ENCODE assay signal across 22 cellular contexts in genomic region chr19:53642381-53643099, GRCh38. TPM values are rescaled to one million over a fixed set of nuclear protein-coding genes. Genes with fewer than 3 reads are reported as not detected.
DNase-seq lines count a peak whose midpoint lies in the region; ATAC-seq, FAIRE-seq and TF ChIP-seq lines count a peak whose summit lies in the region.
"Had no signal": no experiment of that assay in that cellular context is flagged by ENCODE, and none has a peak within 500 bp of the region (broad histone marks: within the 10 kb centered on the region; RNA-seq: fewer than 3 reads in every experiment).

No MANE protein-coding gene starts in this region.

- H3K4me3 Mint-ChIP-seq in CD14-positive monocyte, result no peak overlapping the region
- H3K4me3 Mint-ChIP-seq in H9, result no peak overlapping the region
- H3K4me3 Mint-ChIP-seq: CD8-positive, alpha-beta T cell had no signal

- ATAC-seq in left cardiac atrium, result no peak
- ATAC-seq: CD8-positive, alpha-beta T cell had no signal

- H3K9ac ChIP-seq in H9 (ENCODE audit: extremely low read depth, insufficient read length, low read length) (no peak overlapping the region), H1 (replicated peaks in 1 of 4; ENCODE audit: extremely low read depth in 1 of 4, low read depth in 3 of 4, low read length in 3 of 4) (no peak overlapping the region), MM.1S (ENCODE audit: low read length) (no peak overlapping the region)
- H3K9ac ChIP-seq: BLaER1 had no signal

- POLR2A ChIA-PET in H1 (lab: Charles Lee; ENCODE audit: partially characterized antibody), result interaction anchor here (1.2 to 1.4 kb wide), 3 partner anchors 12 to 46 kb away, joined by 3 to 5 read pairs (median 4); no protein-coding TSS in a partner anchor

- H3K27ac Mint-ChIP-seq in CD14-positive monocyte (no peak overlapping the region), H9 (peak overlapping the region; percentile 52 to 99 (median 74); a peak in 6 of 7 replicates)
- H3K27ac Mint-ChIP-seq: CD8-positive, alpha-beta T cell had no signal

- H4K5ac ChIP-seq in H9 (ENCODE audit: insufficient read length, low read depth, low read length) (no peak overlapping the region), H1 (ENCODE audit: insufficient read length, low read depth, low read length) (peak overlapping the region; percentile 0)

- no peak overlapping the region for H3K23ac ChIP-seq in H9 (ENCODE audit: insufficient read length, low read depth, low read length)
- H3K23ac ChIP-seq in H1 (ENCODE audit: insufficient read length), result no peak overlapping the region

- H3F3A ChIP-seq in MM.1S (ENCODE audit: insufficient read depth, low read length), result no peaks in the 10 kb centered on the region

- peaks cover 4 to 6% (median 5%) of the 10 kb centered on the region in 3 donors for H3K27me3 Mint-ChIP-seq in CD14-positive monocyte (ENCODE audit: low read depth in 3 of 3)
- no peaks in the 10 kb centered on the region for H3K27me3 Mint-ChIP-seq in H9 (ENCODE audit: low read depth)

- H2BK5ac ChIP-seq in H9 (ENCODE audit: insufficient read length, low read length) (no peak overlapping the region), H1 (ENCODE audit: low read depth, low read length) (peak overlapping the region; percentile 92; the same call in 1 of the 2 replicates)

- no peaks in the 10 kb centered on the region for H3K9me2 ChIP-seq in MM.1S (replicated peaks; ENCODE audit: insufficient read depth, low read length)

- DNase-seq in CD14-positive monocyte (ENCODE audit: low spot score) (no peak), H9 (no peak), H1 (ENCODE audit: low read depth in 1 of 2, low spot score in 2 of 2) (no peak), osteoblast (ENCODE audit: insufficient read length, low spot score, missing footprints) (peak; percentile 82), NCI-H748 treated with DMSO at 0.1 percent for 48 hours (lab: John Stamatoyannopoulos, UW) (no peak), left cardiac atrium (no peak), MM.1S (no peak)
- DNase-seq: Calu3; CD8-positive, alpha-beta T cell; DMS153; NCI-H1092; NCI-H1436 treated with DMSO at 0.1 percent for 48 hours; NCI-H2029; NCI-H226; NCI-H510A treated with DMSO at 0.1 percent for 48 hours; NCI-H82; Peyer's patch had no signal

- H4K8ac ChIP-seq in H9 (replicated peaks; ENCODE audit: insufficient read length, low read depth, low read length), result no peak overlapping the region
- no peak overlapping the region for H4K8ac ChIP-seq in H1 (ENCODE audit: extremely low read depth, insufficient read depth, low read length)

- no peak for FAIRE-seq in H1 (lab: Jason Lieb, UNC)
- FAIRE-seq: G401.6, GM12892 had no signal

- no peak overlapping the region for H3K4me3 ChIP-seq in H1 (ENCODE audit: extremely low read depth in 1 of 4, insufficient read depth in 2 of 4, low read depth in 3 of 4, low read length in 4 of 4)
- no peak overlapping the region for H3K4me3 ChIP-seq in osteoblast (ENCODE audit: insufficient read depth, low read length)
- H3K4me3 ChIP-seq in MM.1S (ENCODE audit: low read length), result no peak overlapping the region
- H3K4me3 ChIP-seq: BLaER1, Peyer's patch had no signal

- H2BK20ac ChIP-seq in H9 (ENCODE audit: low read depth, low read length, poor library complexity, severe bottlenecking) (no peak overlapping the region), H1 (ENCODE audit: low read length) (peak overlapping the region; percentile 67)

- H3K9me3 Mint-ChIP-seq in CD14-positive monocyte (peaks cover 5 to 24% (median 12%) of the 10 kb centered on the region in 7 donors), H9 (peaks cover 6% of the 10 kb centered on the region in 2 experiments)

- H3K4me1 ChIP-seq in H9 (ENCODE audit: insufficient read depth, low read length) (peaks cover 7% of the 10 kb centered on the region), H1 (replicated peaks in 1 of 4; ENCODE audit: control insufficient read depth in 3 of 4, insufficient read depth in 4 of 4, low read length in 3 of 4) (peaks cover 6 to 15% (median 9%) of the 10 kb centered on the region in 4 experiments), osteoblast (ENCODE audit: insufficient read depth, low read length) (no peaks in the 10 kb centered on the region), MM.1S (ENCODE audit: low read length) (no peaks in the 10 kb centered on the region)
- H3K4me1 ChIP-seq: BLaER1, Peyer's patch had no signal

- TF ChIP-seq EP300 in H1 (IDR thresholded peaks at IDR 0.05; ENCODE audit: borderline replicate concordance in 1 of 2, low read depth in 2 of 2, low read length in 2 of 2), result no peak

- intact Hi-C loops in CD14-positive monocyte (cut with micrococcal nuclease) (no loop called here), left cardiac atrium (cut with DNase I) (no loop called here)

- TF ChIP-seq CTCF in CD14-positive monocyte (IDR thresholded peaks at IDR 0.05) (peak; percentile 12), H9 (conservative IDR thresholded peaks at IDR 0.05) (no peak), H1 (IDR thresholded peaks at IDR 0.05; ENCODE audit: control extremely low read depth in 1 of 3, insufficient read depth in 1 of 3, low read depth in 1 of 3, low read length in 3 of 3) (no peak), osteoblast (IDR thresholded peaks at IDR 0.05; ENCODE audit: extremely low read depth, low read depth, low read length) (no peak), MM.1S (IDR thresholded peaks at IDR 0.05; ENCODE audit: low read length) (no peak)

- no peak overlapping the region for H3K14ac ChIP-seq in H9 (ENCODE audit: insufficient read depth, low read length)
- no peak overlapping the region for H3K14ac ChIP-seq in H1 (ENCODE audit: insufficient read length)

- no peak overlapping the region for H2BK12ac ChIP-seq in H9 (ENCODE audit: insufficient read length, low read depth, low read length)
- H2BK12ac ChIP-seq in H1 (ENCODE audit: low read depth, low read length), result peak overlapping the region; percentile 97; the same call in 1 of the 2 replicates

- no peaks in the 10 kb centered on the region for H3K4me1 Mint-ChIP-seq in CD14-positive monocyte
- peaks cover 35 to 37% of the 10 kb centered on the region in 2 experiments for H3K4me1 Mint-ChIP-seq in H9

- no peaks in the 10 kb centered on the region for H3K36me3 Mint-ChIP-seq in CD14-positive monocyte
- H3K36me3 Mint-ChIP-seq in H9 (ENCODE audit: insufficient read depth in 1 of 3, low read depth in 3 of 3), result peaks cover 0 to 6% (median 6%) of the 10 kb centered on the region in 3 experiments; a peak in 3 of 7 replicates
- H3K36me3 Mint-ChIP-seq: CD8-positive, alpha-beta T cell had no signal

- H3K4ac ChIP-seq in H9 (ENCODE audit: low read depth, low read length) (no peak overlapping the region), H1 (replicated peaks; ENCODE audit: insufficient read length, low read depth, low read length) (no peak overlapping the region)

- no peak overlapping the region for H3T11ph ChIP-seq in H9 (ENCODE audit: low read length)

- H4K91ac ChIP-seq in H9 (ENCODE audit: insufficient read length, low read depth, low read length), result no peak overlapping the region
- H4K91ac ChIP-seq in H1 (replicated peaks; ENCODE audit: insufficient read length, low read length), result no peak overlapping the region

- H3K27me3 ChIP-seq in H9 (ENCODE audit: insufficient read depth, low read length) (no peaks in the 10 kb centered on the region), H1 (replicated peaks in 1 of 4; ENCODE audit: control insufficient read depth in 3 of 4, extremely low read depth in 1 of 4, insufficient read depth in 3 of 4, low read length in 3 of 4) (no peaks in the 10 kb centered on the region), osteoblast (ENCODE audit: insufficient read depth, low read length) (no peaks in the 10 kb centered on the region), MM.1S (replicated peaks; ENCODE audit: insufficient read depth, low read length) (no peaks in the 10 kb centered on the region)
- H3K27me3 ChIP-seq: BLaER1, Peyer's patch had no signal

- H3K4me2 ChIP-seq in H9 (ENCODE audit: insufficient read depth, insufficient read length, low read length) (no peak overlapping the region), H1 (ENCODE audit: insufficient read depth in 1 of 2, low read depth in 2 of 2, low read length in 2 of 2) (no peak overlapping the region), osteoblast (ENCODE audit: insufficient read depth, low read length) (no peak overlapping the region), MM.1S (ENCODE audit: low read depth, low read length) (no peak overlapping the region)
- H3K4me2 ChIP-seq: BLaER1 had no signal

- H3K18ac ChIP-seq in H9 (ENCODE audit: insufficient read length, low read depth, low read length) (no peak overlapping the region), H1 (ENCODE audit: extremely low read depth, low read length) (peak overlapping the region; percentile 60)

- CTCF ChIA-PET in H1 (lab: Charles Lee; ENCODE audit: partially characterized antibody), result interaction anchor here (1.2 to 5.2 kb wide), 2 partner anchors 17 to 18 kb away, joined by 3 to 32 read pairs; no protein-coding TSS in a partner anchor

- H3K56ac ChIP-seq in H9 (ENCODE audit: insufficient read length, low read depth, low read length) (no peak overlapping the region), H1 (replicated peaks; ENCODE audit: insufficient read length, low read depth, low read length) (no peak overlapping the region)

- H3K36me3 ChIP-seq in H1 (ENCODE audit: control insufficient read depth in 2 of 4, insufficient read depth in 4 of 4, low read length in 3 of 4), result no peaks in the 10 kb centered on the region
- H3K36me3 ChIP-seq in osteoblast (ENCODE audit: insufficient read depth, low read length), result no peaks in the 10 kb centered on the region
- no peaks in the 10 kb centered on the region for H3K36me3 ChIP-seq in MM.1S (replicated peaks; ENCODE audit: insufficient read depth, low read length)
- H3K36me3 ChIP-seq: BLaER1, Peyer's patch had no signal

- H3K23me2 ChIP-seq in H9 (ENCODE audit: insufficient read length, low read depth, low read length, poor library complexity, severe bottlenecking) (no peaks in the 10 kb centered on the region), H1 (ENCODE audit: low read depth, low read length) (no peaks in the 10 kb centered on the region)

- H3K79me2 ChIP-seq in H9 (ENCODE audit: insufficient read depth, low read length) (no peaks in the 10 kb centered on the region), H1 (ENCODE audit: control insufficient read depth in 1 of 2, insufficient read depth in 2 of 2, low read length in 2 of 2) (no peaks in the 10 kb centered on the region), osteoblast (ENCODE audit: insufficient read depth, low read length) (no peaks in the 10 kb centered on the region), MM.1S (ENCODE audit: low read length) (no peaks in the 10 kb centered on the region)

- no peaks in the 10 kb centered on the region for H3K9me3 ChIP-seq in H9 (ENCODE audit: control insufficient read depth, low read depth, low read length)
- H3K9me3 ChIP-seq in H1 (ENCODE audit: insufficient read depth in 2 of 2, low read depth in 1 of 2, low read length in 1 of 2), result peaks cover 0 to 3% of the 10 kb centered on the region in 2 experiments; a peak in 1 of 4 replicates
- H3K9me3 ChIP-seq in osteoblast (ENCODE audit: low read depth, low read length), result no peaks in the 10 kb centered on the region
- H3K9me3 ChIP-seq in MM.1S (replicated peaks; ENCODE audit: insufficient read depth, low read length), result no peaks in the 10 kb centered on the region
- H3K9me3 ChIP-seq: Peyer's patch had no signal

- no peak overlapping the region for H3K27ac ChIP-seq in H9 (ENCODE audit: insufficient read length, low read depth, low read length)
- H3K27ac ChIP-seq in H1 (ENCODE audit: low read depth, low read length), result no peak overlapping the region
- H3K27ac ChIP-seq in osteoblast (ENCODE audit: low read depth, low read length), result no peak overlapping the region
- no peak overlapping the region for H3K27ac ChIP-seq in MM.1S (ENCODE audit: low read length)
- H3K27ac ChIP-seq: BLaER1, Peyer's patch had no signal

- no CpG with 5 or more reads among the region's 8 CpGs for WGBS in H9 (ENCODE audit: extremely low coverage, insufficient read length, low lambda C conversion rate)
- WGBS in H1 (ENCODE audit: extremely low coverage in 1 of 2, insufficient coverage in 1 of 2, insufficient read length in 1 of 2, insufficient replicate concordance in 2 of 2, low coverage in 1 of 2, low lambda C conversion rate in 2 of 2, missing lambda C conversion rate in 1 of 2), 2 experiments, result 76% methylated on average over 8 of the region's 8 CpGs; no CpG with 5 or more reads in 1 of the 2 experiments

- H2BK15ac ChIP-seq in H9 (ENCODE audit: low read depth, low read length) (no peak overlapping the region), H1 (ENCODE audit: low read length) (0 out of 2 replicates have a peak overlapping the region, but pooled peaks have one; percentile 88)

- no peak overlapping the region for H2BK120ac ChIP-seq in H9 (ENCODE audit: low read depth, low read length, poor library complexity, severe bottlenecking)
- H2BK120ac ChIP-seq in H1 (replicated peaks; ENCODE audit: low read depth, low read length), result peak overlapping the region; percentile 71

- TF ChIP-seq POLR2A in H1 (IDR thresholded peaks at IDR 0.05; ENCODE audit: control extremely low read depth in 1 of 2, low read depth in 2 of 2, low read length in 2 of 2), result no peak

- H2AK5ac ChIP-seq in H9 (ENCODE audit: insufficient read length, low read length), result no peak overlapping the region
- no peak overlapping the region for H2AK5ac ChIP-seq in H1 (ENCODE audit: low read depth, low read length)

- H4K20me1 ChIP-seq in H9 (ENCODE audit: control insufficient read depth, insufficient read depth, insufficient read length) (no peaks in the 10 kb centered on the region), H1 (replicated peaks in 1 of 2; ENCODE audit: control insufficient read depth in 1 of 2, insufficient read depth in 2 of 2, low read length in 2 of 2) (no peaks in the 10 kb centered on the region), osteoblast (ENCODE audit: insufficient read depth, low read length) (no peaks in the 10 kb centered on the region), MM.1S (ENCODE audit: insufficient read depth, low read length) (no peaks in the 10 kb centered on the region)
- H4K20me1 ChIP-seq: BLaER1 had no signal

- no peak overlapping the region for H2AFZ ChIP-seq in H9 (ENCODE audit: low read length)
- H2AFZ ChIP-seq in H1 (ENCODE audit: low read length), result no peak overlapping the region
- no peak overlapping the region for H2AFZ ChIP-seq in osteoblast (ENCODE audit: low read length)
- no peak overlapping the region for H2AFZ ChIP-seq in MM.1S (ENCODE audit: low read length)

- no peaks in the 10 kb centered on the region for H3K79me1 ChIP-seq in H9 (ENCODE audit: insufficient read depth, low read depth, low read length, poor library complexity, severe bottlenecking)
- H3K79me1 ChIP-seq in H1 (ENCODE audit: low read depth, low read length), result no peaks in the 10 kb centered on the region

- TF ChIP-seq RAD21 in H1 (IDR thresholded peaks at IDR 0.05 in 1 of 2, conservative IDR thresholded peaks at IDR 0.05 in 1 of 2; ENCODE audit: low read depth in 2 of 2, low read length in 2 of 2), result no peak

RNA-seq across cellular contexts. Expression of gene DPRX, which starts 10.7 kb away (rescaled TPM):
- polyA plus RNA-seq in CD14-positive monocyte, result not detected
- total RNA-seq in H9 (2021), result not detected in 2 replicates
- not detected in 2 replicates for total RNA-seq in H1 (2021; fragmentation: NEBNext Ultra II Directional; extraction: Animal tissue kit (Norgen Biotek cat#: 25700))
- polyA plus RNA-seq in H1 (2011; rRNA removed), result not detected in 2 replicates
- not detected for polyA plus RNA-seq in H1 (2011; cell fraction: cytosol; rRNA removed)
- not detected for polyA plus RNA-seq in H1 (2011; cell fraction: nucleus; rRNA removed)
- polyA plus RNA-seq in H1 (2012, experiment 1 of 2), result not detected in 4 replicates
- not detected for polyA plus RNA-seq in H1 (2012, experiment 2 of 2)
- polyA plus RNA-seq in H1 (2013, experiment 1 of 2), result 0.10 TPM
- not detected for polyA plus RNA-seq in H1 (2013, experiment 2 of 2)
- not detected in 2 replicates for polyA minus RNA-seq in H1 (2011; rRNA and poly(A)+ RNA removed)
- not detected for polyA minus RNA-seq in H1 (2011; cell fraction: cytosol; rRNA and poly(A)+ RNA removed)
- polyA minus RNA-seq in H1 (2011; cell fraction: nucleus; rRNA and poly(A)+ RNA removed), result not detected
- not detected in 2 replicates for total RNA-seq in osteoblast
- not detected for total RNA-seq in left cardiac atrium
- total RNA-seq: Calu3; CD8-positive, alpha-beta T cell; H4; LHCN-M2; Peyer's patch had no signal

Comparison
In these comparisons a context has a peak if more than half of its experiments do, and no peak if none do; other contexts are left out.
1. H3K27ac Mint-ChIP-seq: peak in H9 (3 of 3); none in CD14-positive monocyte (0 of 7).